ENCODE assay signal across 12 cellular contexts in genomic region chr1:228866498-228866897, GRCh38.
A peak's percentile ranks its signal among the peaks of the same experiment; 100 is the strongest.
DNase-seq lines count a peak whose midpoint lies in the region; ATAC-seq and TF ChIP-seq lines count a peak whose summit lies in the region.
"Had no signal": no experiment of that assay in that cellular context is flagged by ENCODE, and none has a peak within 500 bp of the region (broad histone marks: within the 10 kb centered on the region; RNA-seq: fewer than 3 reads in every experiment).

No MANE protein-coding gene starts in this region.

- H3F3A ChIP-seq in GM23338 (replicated peaks; ENCODE audit: low read depth): no peaks in the 10 kb centered on the region; the same call in 1 of the 2 replicates

- H3K27ac ChIP-seq in GM23338 (ENCODE audit: low read depth): no peak overlapping the region
- peak overlapping the region in 3 of 4 donors; percentile 51 to 85 (median 79) for H3K27ac ChIP-seq in Peyer's patch
- peak overlapping the region; percentile 90 for H3K27ac ChIP-seq in hepatocyte
- peak overlapping the region; percentile 51 for H3K27ac ChIP-seq in trophoblast cell (ENCODE audit: low read depth, low read length)
- H3K27ac ChIP-seq: heart left ventricle, PC-9, psoas muscle had no signal

- no peaks in the 10 kb centered on the region for H3K36me3 Mint-ChIP-seq in GM23338 (ENCODE audit: low read depth)
- H3K36me3 Mint-ChIP-seq in activated CD4-positive, alpha-beta T cell treated with anti-CD3 and anti-CD28 coated beads, Interleukin-2, amount 10 ng/mL, durations not matched to agents 7 days and 5 days (ENCODE audit: low read depth): peaks cover 3% of the 10 kb centered on the region

- no peak for DNase-seq in GM23338 (ENCODE audit: low spot score)
- DNase-seq in Peyer's patch: peak in 2 of 3 donors; percentile 79 to 80
- DNase-seq in hepatocyte (ENCODE audit: low spot score): peak; percentile 59
- DNase-seq in trophoblast cell: no peak
- no peak for DNase-seq in globus pallidus (ENCODE audit: low spot score)
- no peak for DNase-seq in posterior vena cava (ENCODE audit: low spot score)
- DNase-seq in activated CD4-positive, alpha-beta T cell treated with anti-CD3 and anti-CD28 coated beads, Interleukin-2, amount 10 ng/mL, durations not matched to agents 7 days and 5 days: no peak
- no peak for DNase-seq in activated CD4-positive, CD25-positive, alpha-beta regulatory T cell treated with anti-CD3 and anti-CD28 coated beads, Interleukin-2, amount 50 U/mL, for 72 hours
- DNase-seq: activated gamma-delta T cell, heart left ventricle, PC-9, psoas muscle had no signal

- H3K4me3 Mint-ChIP-seq in GM23338: no peak overlapping the region; the same call in 2 of the 3 replicates
- no peak overlapping the region for H3K4me3 Mint-ChIP-seq in activated CD4-positive, alpha-beta T cell treated with anti-CD3 and anti-CD28 coated beads, Interleukin-2, amount 10 ng/mL, durations not matched to agents 7 days and 5 days

- no peak overlapping the region for H3K27ac Mint-ChIP-seq in GM23338
- no peak overlapping the region for H3K27ac Mint-ChIP-seq in activated CD4-positive, alpha-beta T cell treated with anti-CD3 and anti-CD28 coated beads, Interleukin-2, amount 10 ng/mL, durations not matched to agents 7 days and 5 days

- H2BK12ac ChIP-seq in trophoblast cell (ENCODE audit: low read length): peak overlapping the region; percentile 54

- intact Hi-C loops in posterior vena cava (cut with DNase I): no loop called here

- peak overlapping the region; percentile 43 for H2BK5ac ChIP-seq in trophoblast cell (ENCODE audit: low read depth, low read length, poor library complexity)

- H3K27me3 ChIP-seq in GM23338 (ENCODE audit: insufficient read depth): no peaks in the 10 kb centered on the region
- no peaks in the 10 kb centered on the region for H3K27me3 ChIP-seq in Peyer's patch
- H3K27me3 ChIP-seq in hepatocyte: no peaks in the 10 kb centered on the region
- no peaks in the 10 kb centered on the region for H3K27me3 ChIP-seq in trophoblast cell (ENCODE audit: insufficient read depth, low read length)

- peak overlapping the region; percentile 30 for H4K8ac ChIP-seq in trophoblast cell (ENCODE audit: low read depth, low read length)

- peak overlapping the region; percentile 41 for H2AK5ac ChIP-seq in trophoblast cell (ENCODE audit: low read length)

- H3K9me3 ChIP-seq in Peyer's patch (no peaks in the 10 kb centered on the region), hepatocyte (ENCODE audit: low read depth) (no peaks in the 10 kb centered on the region), trophoblast cell (ENCODE audit: insufficient read depth, low read depth, low read length) (no peaks in the 10 kb centered on the region)
- H3K9me3 ChIP-seq: heart left ventricle, psoas muscle had no signal

- peaks cover 27% of the 10 kb centered on the region for H3K4me1 ChIP-seq in GM23338 (ENCODE audit: insufficient read depth)
- peaks cover 0 to 41% (median 2%) of the 10 kb centered on the region in 4 donors for H3K4me1 ChIP-seq in Peyer's patch
- peaks cover 78% of the 10 kb centered on the region for H3K4me1 ChIP-seq in hepatocyte (ENCODE audit: insufficient read depth)
- peaks cover 24 to 45% of the 10 kb centered on the region in 2 experiments for H3K4me1 ChIP-seq in trophoblast cell (ENCODE audit: control insufficient read depth in 1 of 2, insufficient read depth in 2 of 2, low read length in 2 of 2)

- H2BK120ac ChIP-seq in trophoblast cell (ENCODE audit: insufficient read depth, low read length, poor library complexity): peak overlapping the region; percentile 18

- no peaks in the 10 kb centered on the region for H3K9me3 Mint-ChIP-seq in GM23338
- no peaks in the 10 kb centered on the region for H3K9me3 Mint-ChIP-seq in activated CD4-positive, alpha-beta T cell treated with anti-CD3 and anti-CD28 coated beads, Interleukin-2, amount 10 ng/mL, durations not matched to agents 7 days and 5 days

- no peak overlapping the region for H3K23ac ChIP-seq in trophoblast cell (ENCODE audit: low read length)

- ATAC-seq in GM23338: peak; percentile 13
- ATAC-seq: psoas muscle had no signal

- no peak overlapping the region for H3K4me3 ChIP-seq in GM23338
- no peak overlapping the region for H3K4me3 ChIP-seq in Peyer's patch
- H3K4me3 ChIP-seq in hepatocyte: no peak overlapping the region
- no peak overlapping the region for H3K4me3 ChIP-seq in trophoblast cell (ENCODE audit: low read depth, low read length)
- H3K4me3 ChIP-seq: heart left ventricle, PC-9, psoas muscle had no signal

- H3K79me2 ChIP-seq in GM23338 (replicated peaks; ENCODE audit: insufficient read depth) (no peaks in the 10 kb centered on the region), hepatocyte (no peaks in the 10 kb centered on the region), trophoblast cell (ENCODE audit: control insufficient read depth, insufficient read depth, low read length, poor library complexity) (no peaks in the 10 kb centered on the region)

- TF ChIP-seq CTCF in GM23338 (conservative IDR thresholded peaks at IDR 0.05; ENCODE audit: low read depth in 2 of 2) (no peak), Peyer's patch (IDR thresholded peaks at IDR 0.05) (no peak), hepatocyte (IDR thresholded peaks at IDR 0.05; ENCODE audit: poor library complexity) (peak; percentile 28)

- H3K9ac ChIP-seq in trophoblast cell (ENCODE audit: low read length): no peak overlapping the region

- H4K91ac ChIP-seq in trophoblast cell (ENCODE audit: low read depth, low read length): peak overlapping the region; percentile 60

- CTCF ChIA-PET in activated CD4-positive, alpha-beta T cell treated with anti-CD3 and anti-CD28 coated beads, Interleukin-2, amount 10 ng/mL, durations not matched to agents 7 days and 5 days (lab: Charles Lee): interaction anchor here (1.2 kb wide), 1 partner anchor 125 kb away, joined by 3 read pairs; no protein-coding TSS in a partner anchor

- H3K4me2 ChIP-seq in GM23338: 0 out of 2 replicates have a peak overlapping the region, but pooled peaks have one; percentile 20
- peak overlapping the region; percentile 54 for H3K4me2 ChIP-seq in hepatocyte
- no peak overlapping the region for H3K4me2 ChIP-seq in trophoblast cell (ENCODE audit: low read length)
- H3K4me2 ChIP-seq: PC-9 had no signal

- no peaks in the 10 kb centered on the region for H3K36me3 ChIP-seq in GM23338 (ENCODE audit: insufficient read depth)
- H3K36me3 ChIP-seq in Peyer's patch: no peaks in the 10 kb centered on the region
- H3K36me3 ChIP-seq in hepatocyte (replicated peaks; ENCODE audit: insufficient read depth, low read depth): no peaks in the 10 kb centered on the region
- no peaks in the 10 kb centered on the region for H3K36me3 ChIP-seq in trophoblast cell (ENCODE audit: control insufficient read depth in 1 of 2, insufficient read depth in 2 of 2, low read length in 2 of 2)
- H3K36me3 ChIP-seq: heart left ventricle had no signal

- no peak overlapping the region for H3K14ac ChIP-seq in trophoblast cell (ENCODE audit: low read length)

- POLR2A ChIA-PET in activated CD4-positive, alpha-beta T cell treated with anti-CD3 and anti-CD28 coated beads, Interleukin-2, amount 10 ng/mL, durations not matched to agents 7 days and 5 days (lab: Charles Lee): no interaction called here

- H3K9me2 ChIP-seq in GM23338 (ENCODE audit: insufficient read depth) (no peaks in the 10 kb centered on the region), hepatocyte (replicated peaks; ENCODE audit: insufficient read depth) (no peaks in the 10 kb centered on the region)

- H3K27me3 Mint-ChIP-seq in GM23338 (ENCODE audit: insufficient read depth, low read depth, poor library complexity): peaks cover 13% of the 10 kb centered on the region
- H3K27me3 Mint-ChIP-seq in activated CD4-positive, alpha-beta T cell treated with anti-CD3 and anti-CD28 coated beads, Interleukin-2, amount 10 ng/mL, durations not matched to agents 7 days and 5 days: no peaks in the 10 kb centered on the region

- WGBS in hepatocyte (ENCODE audit: low lambda C conversion rate, missing lambda C conversion rate): 30% methylated on average over 11 of the region's 11 CpGs
- no CpG with 5 or more reads among the region's 11 CpGs for WGBS in trophoblast cell (ENCODE audit: extremely low coverage, insufficient coverage, insufficient read length)

- H2AFZ ChIP-seq in GM23338 (peak overlapping the region; percentile 91), hepatocyte (no peak overlapping the region), trophoblast cell (ENCODE audit: insufficient read depth, low read length, poor library complexity) (peak overlapping the region; percentile 12)
- H2AFZ ChIP-seq: PC-9 had no signal

- H3K79me1 ChIP-seq in trophoblast cell (ENCODE audit: low read length): peaks cover 17% of the 10 kb centered on the region

- peaks cover 50% of the 10 kb centered on the region for H3K4me1 Mint-ChIP-seq in GM23338
- peaks cover 45% of the 10 kb centered on the region for H3K4me1 Mint-ChIP-seq in activated CD4-positive, alpha-beta T cell treated with anti-CD3 and anti-CD28 coated beads, Interleukin-2, amount 10 ng/mL, durations not matched to agents 7 days and 5 days

- H4K12ac ChIP-seq in trophoblast cell (ENCODE audit: low read depth, low read length): no peak overlapping the region

- no peaks in the 10 kb centered on the region for H4K20me1 ChIP-seq in GM23338 (replicated peaks; ENCODE audit: insufficient read depth)
- no peaks in the 10 kb centered on the region for H4K20me1 ChIP-seq in hepatocyte (ENCODE audit: insufficient read depth, poor library complexity, severe bottlenecking)

- TF ChIP-seq POLR2A in Peyer's patch (IDR thresholded peaks at IDR 0.05): peak in 1 of 2 donors; percentile 33

- peak overlapping the region; percentile 15 for H3K18ac ChIP-seq in trophoblast cell (ENCODE audit: low read length)

- H3K4ac ChIP-seq in trophoblast cell (ENCODE audit: low read depth, low read length): no peak overlapping the region

TF ChIP-seq in GM23338, 12 proteins besides CTCF, POLR2A, EP300 and RAD21 (continues in another document):
- TF ChIP-seq ZNF331 (CRISPR knock-in tag; IDR thresholded peaks at IDR 0.05; ENCODE audit: low read depth) (no peak), JUNB (IDR thresholded peaks at IDR 0.05; ENCODE audit: unreplicated experiment) (no peak), CREB1 (CRISPR knock-in tag; IDR thresholded peaks at IDR 0.05; ENCODE audit: low read depth) (no peak)

Comparison
In these comparisons a context has a peak if more than half of its experiments do, and no peak if none do; other contexts are left out.
1. DNase-seq: peak in Peyer's patch (2 of 3) and hepatocyte (single experiment); none in GM23338 (single experiment), trophoblast cell (0 of 2), globus pallidus (single experiment), posterior vena cava (single experiment), activated CD4-positive, alpha-beta T cell treated with anti-CD3 and anti-CD28 coated beads, Interleukin-2, amount 10 ng/mL, durations not matched to agents 7 days and 5 days (single experiment) and activated CD4-positive, CD25-positive, alpha-beta regulatory T cell treated with anti-CD3 and anti-CD28 coated beads, Interleukin-2, amount 50 U/mL, for 72 hours (single experiment).